17 cellular contexts compared by ENCODE assay signal in genomic region chr11:75919525-75919924, GRCh38.
DNase-seq lines count a peak whose midpoint lies in the region; ATAC-seq, FAIRE-seq and TF ChIP-seq lines count a peak whose summit lies in the region.
"Had no signal": no experiment of that assay in that cellular context is flagged by ENCODE, and none has a peak within 500 bp of the region (broad histone marks: within the 10 kb centered on the region; RNA-seq: fewer than 3 reads in every experiment).

No MANE protein-coding gene starts in this region.

- 48 to 67% (median 54%) methylated on average over 2 of the region's 2 CpGs for WGBS in heart left ventricle, 4 donors
- 72 to 88% methylated on average over 2 of the region's 2 CpGs for WGBS in body of pancreas, 2 donors

- H3K27me3 ChIP-seq in Panc1 (ENCODE audit: control insufficient read depth, insufficient read depth, low read length) (no peaks in the 10 kb centered on the region), heart left ventricle (no peaks in the 10 kb centered on the region), body of pancreas (no peaks in the 10 kb centered on the region)
- H3K27me3 ChIP-seq: MG63, upper lobe of right lung had no signal

- intact Hi-C loops in Panc1 (cut with micrococcal nuclease; ENCODE audit: unreplicated experiment): no loop called here
- intact Hi-C loops in heart left ventricle (cut with DNase I): loop anchor here in 2 of 10 donors (5.0 to 10.0 kb wide), 2 partner anchors 125 to 203 kb away; no protein-coding TSS in a partner anchor
- intact Hi-C loops in sciatic nerve (cut with DNase I): no loop called here
- intact Hi-C loops in body of pancreas (cut with DNase I): no loop called here

- no peak overlapping the region for H3K4me3 ChIP-seq in Panc1 (ENCODE audit: low read depth in 2 of 2, low read length in 2 of 2)
- H3K4me3 ChIP-seq in heart left ventricle: no peak overlapping the region
- H3K4me3 ChIP-seq in body of pancreas: no peak overlapping the region
- H3K4me3 ChIP-seq: MG63, PC-9, upper lobe of right lung had no signal

- no peaks in the 10 kb centered on the region for H3K4me1 ChIP-seq in Panc1 (ENCODE audit: control insufficient read depth, insufficient read depth, low read length)
- H3K4me1 ChIP-seq in heart left ventricle: peaks cover 0 to 23% (median 4%) of the 10 kb centered on the region in 12 donors
- peaks cover 2% of the 10 kb centered on the region for H3K4me1 ChIP-seq in body of pancreas

- no peaks in the 10 kb centered on the region for H3K9me3 ChIP-seq in Panc1 (ENCODE audit: control insufficient read depth, insufficient read depth, low read depth, low read length)
- H3K9me3 ChIP-seq in heart left ventricle: no peaks in the 10 kb centered on the region
- no peaks in the 10 kb centered on the region for H3K9me3 ChIP-seq in body of pancreas
- H3K9me3 ChIP-seq: MG63, upper lobe of right lung had no signal

- DNase-seq in GM12892 (ENCODE audit: insufficient read length) (no peak), Panc1 (ENCODE audit: low read depth, low spot score) (no peak), heart left ventricle (no peak), sciatic nerve (ENCODE audit: low spot score) (no peak), body of pancreas (no peak)
- DNase-seq: activated CD4-positive, alpha-beta T cell treated with anti-CD3 and anti-CD28 coated beads for 48 hours; activated T-cell treated with anti-CD3 and anti-CD28 coated beads, Interleukin-2, amount 50 U/mL, for 48 hours; AML-193; amniotic stem cell; immature natural killer cell; MG63; PC-9; posterior cingulate gyrus; upper lobe of right lung had no signal

- CTCF ChIA-PET in Panc1 (lab: Charles Lee): interaction anchor here (0.5 kb wide), 1 partner anchor 290 kb away, joined by 3 read pairs; no protein-coding TSS in a partner anchor

- BruUV-seq in Panc1 (replicated peaks; lab: Mats Ljungman, UMichigan): TSS peak; percentile 27

- POLR2A ChIA-PET in Panc1 (lab: Charles Lee): no interaction called here

- H3K27ac ChIP-seq in Panc1 (ENCODE audit: low read length): no peak overlapping the region
- H3K27ac ChIP-seq in heart left ventricle: no peak overlapping the region
- H3K27ac ChIP-seq in body of pancreas: no peak overlapping the region
- H3K27ac ChIP-seq: PC-9, upper lobe of right lung had no signal

- H3K36me3 ChIP-seq in Panc1 (ENCODE audit: control insufficient read depth, insufficient read depth, low read length) (no peaks in the 10 kb centered on the region), heart left ventricle (no peaks in the 10 kb centered on the region), body of pancreas (replicated peaks in 1 of 2; ENCODE audit: insufficient read depth in 1 of 2, low read depth in 2 of 2) (no peaks in the 10 kb centered on the region)
- H3K36me3 ChIP-seq: MG63, upper lobe of right lung had no signal

- no peak for TF ChIP-seq POLR2A in GM12892 (IDR thresholded peaks at IDR 0.05; ENCODE audit: low read depth, low read length)
- TF ChIP-seq POLR2A in heart left ventricle (IDR thresholded peaks at IDR 0.05): no peak
- TF ChIP-seq POLR2A in body of pancreas (IDR thresholded peaks at IDR 0.05): no peak

- no peak for ATAC-seq in Panc1
- ATAC-seq in heart left ventricle: peak; percentile 51 to 85 (median 62)
- ATAC-seq in sciatic nerve: peak; percentile 93
- no peak for ATAC-seq in GM19452 (IDR thresholded peaks at IDR 0.05; ENCODE audit: unreplicated experiment)
- ATAC-seq in GM21825 (IDR thresholded peaks at IDR 0.05; ENCODE audit: unreplicated experiment): no peak
- ATAC-seq in GM18520 (IDR thresholded peaks at IDR 0.05; ENCODE audit: unreplicated experiment): no peak
- no peak for ATAC-seq in body of pancreas
- ATAC-seq: upper lobe of right lung had no signal

- TF ChIP-seq CTCF in Panc1 (IDR thresholded peaks at IDR 0.05) (no peak), heart left ventricle (IDR thresholded peaks at IDR 0.05) (no peak), body of pancreas (IDR thresholded peaks at IDR 0.05) (no peak)

- in situ Hi-C loops in Panc1 (cut with HindIII; ENCODE audit: low pct_unique_long_range_greater_than_20kb, low sequenced_read_pairs): no loop called here

- peak; percentile 77 for FAIRE-seq in GM12892 (lab: Jason Lieb, UNC)

Comparison
In these comparisons a context has a peak if more than half of its experiments do, and no peak if none do; other contexts are left out.
1. ATAC-seq: peak in heart left ventricle (4 of 4) and sciatic nerve (single experiment); none in Panc1 (single experiment), GM19452 (single experiment), GM21825 (single experiment), GM18520 (single experiment) and body of pancreas (single experiment).